ENCODE assay signal across 9 cellular contexts in the genomic region with DNA sequence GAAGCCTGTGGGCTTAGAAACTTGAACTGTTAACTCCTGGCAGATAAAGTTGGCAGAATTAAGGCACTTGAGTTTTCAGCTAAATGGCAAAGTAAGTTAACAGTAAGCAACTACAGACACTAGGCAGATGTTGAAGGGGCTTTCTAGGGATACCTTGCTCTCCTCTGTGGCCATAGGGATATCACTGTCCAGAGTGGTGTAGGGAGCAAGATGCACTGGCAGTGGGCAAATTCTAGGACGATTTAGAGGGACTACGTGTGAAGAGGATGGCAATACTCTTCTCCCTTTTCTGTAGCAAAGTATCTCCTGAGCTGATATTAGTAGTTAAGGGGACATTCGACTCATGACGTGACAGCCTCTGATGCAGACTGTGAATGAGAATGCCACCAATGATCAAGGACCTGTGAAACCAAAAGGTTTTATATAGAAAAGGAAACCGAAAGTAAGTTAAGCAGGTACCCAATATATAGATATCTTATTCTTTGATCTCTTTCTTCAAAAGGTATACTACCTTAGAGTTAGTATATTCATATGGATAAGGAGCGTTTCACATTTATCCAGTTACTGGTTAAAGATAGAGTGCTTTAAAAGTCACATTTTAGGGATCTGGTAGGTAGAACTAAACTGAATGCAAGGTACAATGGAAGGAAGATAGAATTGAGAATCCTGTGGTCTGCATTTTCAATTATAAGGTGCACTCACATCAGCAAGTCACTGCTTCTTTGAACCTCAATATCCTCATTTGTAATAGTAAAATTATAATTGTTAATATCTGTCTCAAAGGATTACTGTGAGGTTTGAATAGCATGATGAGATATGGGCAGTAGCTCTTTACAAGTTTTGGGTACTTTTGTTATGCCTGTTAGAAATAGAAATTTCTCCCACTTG.
DNase-seq lines count a peak whose midpoint lies in the region; ATAC-seq lines count a peak whose summit lies in the region.
"Had no signal": no experiment of that assay in that cellular context is flagged by ENCODE, and none has a peak within 500 bp of the region (broad histone marks: within the 10 kb centered on the region; RNA-seq: fewer than 3 reads in every experiment).

No MANE protein-coding gene starts in this region.

- peaks cover 11% of the 10 kb centered on the region for H3K9me3 Mint-ChIP-seq in central memory CD8-positive, alpha-beta T cell

- no peak overlapping the region for H4K5ac ChIP-seq in mesendoderm (ENCODE audit: low read length)

- peak overlapping the region; percentile 41 for H3K27ac Mint-ChIP-seq in central memory CD8-positive, alpha-beta T cell (ENCODE audit: low read depth)

- H3K4ac ChIP-seq in mesendoderm (ENCODE audit: low read depth, low read length): no peak overlapping the region

- no peak overlapping the region for H3K27ac ChIP-seq in mesendoderm (ENCODE audit: low read depth, low read length)

- H3K36me3 Mint-ChIP-seq in central memory CD8-positive, alpha-beta T cell (ENCODE audit: insufficient read depth): peaks cover 2% of the 10 kb centered on the region

- ATAC-seq in GM18498 (IDR thresholded peaks at IDR 0.05; ENCODE audit: unreplicated experiment) (peak; percentile 94), GM21447 (IDR thresholded peaks at IDR 0.05; ENCODE audit: unreplicated experiment) (peak; percentile 81), HG03469 (IDR thresholded peaks at IDR 0.05; ENCODE audit: unreplicated experiment) (peak; percentile 90)
- ATAC-seq in central memory CD8-positive, alpha-beta T cell (replicated peaks; ENCODE audit: extremely low read depth, poor library complexity, severe bottlenecking): no peak

- no peaks in the 10 kb centered on the region for H3K4me1 ChIP-seq in mesendoderm (ENCODE audit: control insufficient read depth, low read depth, low read length)

- no peaks in the 10 kb centered on the region for H3K27me3 Mint-ChIP-seq in central memory CD8-positive, alpha-beta T cell

- H3K4me3 Mint-ChIP-seq in central memory CD8-positive, alpha-beta T cell: peak overlapping the region; percentile 41

- H3K23ac ChIP-seq in mesendoderm (ENCODE audit: low read length): no peak overlapping the region

- H3K27me3 ChIP-seq in mesendoderm (ENCODE audit: insufficient read depth, low read length, poor library complexity): no peaks in the 10 kb centered on the region

- H3K4me1 Mint-ChIP-seq in central memory CD8-positive, alpha-beta T cell: no peaks in the 10 kb centered on the region

- no peak overlapping the region for H4K8ac ChIP-seq in mesendoderm (ENCODE audit: low read depth, low read length)

- no peak overlapping the region for H2BK120ac ChIP-seq in mesendoderm (ENCODE audit: low read depth, low read length)

- H2BK15ac ChIP-seq in mesendoderm (replicated peaks; ENCODE audit: low read depth): no peak overlapping the region

- H3K36me3 ChIP-seq in mesendoderm (ENCODE audit: control insufficient read depth, insufficient read depth, low read length): no peaks in the 10 kb centered on the region

- H2BK5ac ChIP-seq in mesendoderm (ENCODE audit: low read length): no peak overlapping the region

- H3K79me1 ChIP-seq in mesendoderm (ENCODE audit: low read length): no peaks in the 10 kb centered on the region

- no peak overlapping the region for H3K56ac ChIP-seq in mesendoderm (ENCODE audit: low read length)

- no peaks in the 10 kb centered on the region for H3K79me2 ChIP-seq in mesendoderm (ENCODE audit: control insufficient read depth, insufficient read depth, low read length)

- H3K18ac ChIP-seq in mesendoderm (ENCODE audit: low read length): no peak overlapping the region

- no peak overlapping the region for H2AK5ac ChIP-seq in mesendoderm (ENCODE audit: low read length)

- H3K4me2 ChIP-seq in mesendoderm (ENCODE audit: low read length): no peak overlapping the region

- H3K9ac ChIP-seq in mesendoderm (ENCODE audit: low read length): no peak overlapping the region

- no CpG with 5 or more reads among the region's 6 CpGs for WGBS in mesendoderm (ENCODE audit: extremely low coverage, insufficient coverage, low lambda C conversion rate)

- no peak overlapping the region for H3K4me3 ChIP-seq in mesendoderm (ENCODE audit: low read length)

- DNase-seq in central memory CD8-positive, alpha-beta T cell (ENCODE audit: low spot score in 2 of 2): no peak
- DNase-seq in AG08396 (ENCODE audit: low spot score) (no peak), mesendoderm (no peak), islet precursor cell (no peak)
- no peak for DNase-seq in effector CD4-positive, alpha-beta T cell
- DNase-seq: activated effector memory CD4-positive, alpha-beta T cell treated with anti-CD3 and anti-CD28 coated beads, Interleukin-2, amount 50 U/mL, for 16 hours had no signal
